ENCODE assay signal across 26 cellular contexts in the genomic region with DNA sequence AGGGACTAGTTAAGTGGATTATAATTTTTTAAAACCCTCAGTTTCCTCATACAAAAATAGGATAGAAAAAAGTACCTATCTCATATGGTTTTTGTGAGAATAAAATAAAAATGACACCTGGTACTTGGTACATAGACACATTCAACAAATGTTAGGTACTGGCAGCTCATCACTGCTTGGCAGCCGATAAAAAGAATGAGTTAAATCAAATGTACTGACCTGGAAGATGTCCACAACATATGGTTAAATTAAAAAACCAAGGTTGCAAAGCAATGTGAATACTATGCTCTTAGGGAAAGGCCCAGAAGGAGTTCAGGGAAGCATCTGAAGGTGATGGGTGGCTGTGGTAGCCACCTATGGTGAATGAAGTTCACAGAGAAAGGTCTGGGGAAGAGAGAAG.
"Had no signal": no experiment of that assay in that cellular context is flagged by ENCODE, and none has a peak within 500 bp of the region (broad histone marks: within the 10 kb centered on the region; RNA-seq: fewer than 3 reads in every experiment).

No MANE protein-coding gene starts in this region.

- H3K27ac ChIP-seq: brain microvascular endothelial cell, cardiac muscle cell, SJSA1 had no signal

- H3K4me3 ChIP-seq: cardiac muscle cell, SJSA1 had no signal

- H3K4me1 ChIP-seq: SJSA1 had no signal

- FAIRE-seq: RCC 7860, TTC549 had no signal

- DNase-seq: activated B cell treated with CpG ODN at 0.5 μM for 24 hours; activated CD4-positive, alpha-beta memory T cell treated with anti-CD3 and anti-CD28 coated beads, Interleukin-2, amount 10 ng/mL, durations not matched to agents 7 days and 5 days; activated CD4-positive, alpha-beta T cell treated with anti-CD3 and anti-CD28 coated beads, Interleukin-2, amount 50 U/mL, for 1 hour; activated gamma-delta T cell treated with Interleukin-2 at 50 U/mL for 16 hours; activated naive CD4-positive, alpha-beta T cell treated with anti-CD3 and anti-CD28 coated beads, Interleukin-2, amount 10 ng/mL, durations not matched to agents 7 days and 5 days; activated naive CD8-positive, alpha-beta T cell treated with anti-CD3 and anti-CD28 coated beads for 36 hours; activated T-cell treated with anti-CD3 and anti-CD28 coated beads, Interleukin-2, amount 50 U/mL, for 72 hours; brain microvascular endothelial cell; cerebellar nuclear complex; Kasumi-1; KBM-7; NCI-H1436 treated with DMSO at 0.1 percent for 48 hours; NCI-H1930; NCI-H2171; NCI-H2227 treated with DMSO at 0.1 percent for 48 hours; NCI-H446 treated with DMSO at 0.1 percent for 48 hours; NCI-H524 treated with DMSO at 0.1 percent for 48 hours; NK-92 treated with Interleukin-12 subunit alpha and Interleukin-12 subunit beta, amount 100 ng/mL, for 24 hours; OCI-M1; T-helper 17 cell; T1000 had no signal

- ATAC-seq: activated T-cell treated with anti-CD3 and anti-CD28 coated beads, Interleukin-2, amount 50 U/mL, for 72 hours; SK-N-SH treated with all-trans-retinoic acid at 6 μM for 48 hours; T-helper 17 cell had no signal

- H3K36me3 ChIP-seq: brain microvascular endothelial cell, cardiac muscle cell, SJSA1 had no signal

- H3K9me3 ChIP-seq: SJSA1 had no signal
